1 cellular context compared by ENCODE assay signal in the genomic region with DNA sequence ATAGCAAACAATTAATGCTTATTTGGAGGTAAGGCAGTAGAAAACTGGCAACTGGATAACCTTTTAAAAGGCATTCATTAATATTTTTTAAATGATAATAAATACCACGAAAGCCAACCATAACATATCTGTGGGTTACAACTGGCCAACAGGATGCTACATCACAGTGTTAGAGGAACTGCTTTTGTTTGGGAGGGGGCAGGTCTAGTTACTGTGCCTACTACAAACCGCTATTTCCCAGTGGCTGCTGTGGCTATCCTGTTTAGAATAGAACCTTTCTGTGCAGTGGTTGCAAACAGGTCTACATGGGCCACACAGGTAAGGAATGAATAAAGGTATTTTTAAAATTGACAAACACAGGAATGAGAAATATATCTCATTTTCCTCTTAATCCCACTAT.
TF ChIP-seq lines count a peak whose summit lies in the region.

No MANE protein-coding gene starts in this region.

TF ChIP-seq in endothelial cell of umbilical vein, 7 proteins besides CTCF, POLR2A, EP300 and RAD21:
- TF ChIP-seq, protein P1, sequence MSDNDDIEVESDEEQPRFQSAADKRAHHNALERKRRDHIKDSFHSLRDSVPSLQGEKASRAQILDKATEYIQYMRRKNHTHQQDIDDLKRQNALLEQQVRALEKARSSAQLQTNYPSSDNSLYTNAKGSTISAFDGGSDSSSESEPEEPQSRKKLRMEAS (IDR thresholded peaks at IDR 0.05; ENCODE audit: insufficient read depth, insufficient read length), result no peak
- TF ChIP-seq JUN (IDR thresholded peaks at IDR 0.05; ENCODE audit: borderline replicate concordance, insufficient read depth, insufficient read length, low read depth) (no peak), POLR2AphosphoS5 (IDR thresholded peaks at IDR 0.05; ENCODE audit: insufficient read depth, low read depth, low read length) (no peak)
